In the genomic region with DNA sequence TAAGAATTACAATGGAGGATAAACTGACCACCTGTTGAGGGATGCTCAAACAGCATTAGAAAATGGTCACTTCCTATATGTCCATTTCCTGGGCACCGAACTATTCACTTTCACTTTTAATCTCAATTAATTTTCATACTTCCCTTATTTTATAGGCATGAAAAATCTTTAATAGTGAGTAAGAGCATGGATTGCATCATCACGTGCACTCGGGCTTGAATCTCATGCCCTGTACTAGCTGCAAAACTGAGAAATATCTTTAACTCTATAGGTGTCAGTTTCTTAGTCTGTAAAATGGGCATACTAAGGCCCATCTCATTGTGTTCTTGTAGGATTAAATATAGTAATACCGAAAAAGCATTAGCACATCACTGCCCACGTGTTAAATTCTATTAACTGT, we compare ENCODE assay signal across 17 cellular contexts.
"Had no signal": no experiment of that assay in that cellular context is flagged by ENCODE, and none has a peak within 500 bp of the region (broad histone marks: within the 10 kb centered on the region; RNA-seq: fewer than 3 reads in every experiment).

No MANE protein-coding gene starts in this region.

- H3K27ac ChIP-seq: adrenal gland, prostate gland, testis, upper lobe of left lung had no signal

- H3K4me3 ChIP-seq: adrenal gland, prostate gland, testis, upper lobe of left lung had no signal

- H3K27me3 ChIP-seq: adrenal gland, testis, upper lobe of left lung had no signal

- DNase-seq: activated CD4-positive, alpha-beta T cell treated with anti-CD3 and anti-CD28 coated beads for 36 hours; activated CD4-positive, alpha-beta T cell treated with anti-CD3 and anti-CD28 coated beads, Interleukin-2, amount 50 U/mL, for 48 hours; activated gamma-delta T cell treated with Interleukin-2 at 50 U/mL for 16 hours; activated T-cell treated with anti-CD3 and anti-CD28 coated beads for 4 hours; adrenal gland; dermis blood vessel endothelial cell; effector memory CD4-positive, alpha-beta T cell; head of caudate nucleus; naive B cell; right cardiac atrium; stimulated activated CD4-positive, alpha-beta T cell treated with anti-CD3 and anti-CD28 coated beads, Interleukin-4, amount 100 ng/mL, for 24 hours; testis; upper lobe of left lung had no signal

- H3K4me1 ChIP-seq: adrenal gland, prostate gland, testis, upper lobe of left lung had no signal

- H3K9me3 ChIP-seq: adrenal gland, prostate gland, testis, upper lobe of left lung had no signal

- FAIRE-seq: TTC549 had no signal

- H3K36me3 ChIP-seq: adrenal gland, prostate gland, upper lobe of left lung had no signal

- ATAC-seq: activated CD4-positive, alpha-beta T cell treated with anti-CD3 and anti-CD28 coated beads for 36 hours; activated naive CD4-positive, alpha-beta T cell treated with anti-CD3 and anti-CD28 coated beads, Interleukin-2, amount 50 U/mL, for 72 hours; right cardiac atrium; stimulated activated effector memory CD8-positive, alpha-beta T cell treated with anti-CD3 and anti-CD28 coated beads, Interleukin-12 subunit alpha, Interleukin-12 subunit beta, amount 100 ng/mL, for 72 hours had no signal
